8 cellular contexts compared by ENCODE assay signal in genomic region chr19:3366104-3366760, GRCh38. TPM values are rescaled to one million over a fixed set of nuclear protein-coding genes. Genes with fewer than 3 reads are reported as not detected.
DNase-seq lines count a peak whose midpoint lies in the region; ATAC-seq and TF ChIP-seq lines count a peak whose summit lies in the region.

Gene NFIC, plus strand, starts transcription at chr19:3366583. Its CDS starts 54 bp downstream, at chr19:3366637.

- H3K27ac Mint-ChIP-seq in CD8-positive, alpha-beta memory T cell: peak within 1 kb of the TSS in 3 of 8 donors; percentile 37 to 83 (median 52)
- H3K27ac Mint-ChIP-seq in T-cell (no peak within 1 kb of the TSS), MCF 10A (ENCODE audit: low read depth, unreplicated experiment) (no peak within 1 kb of the TSS)

- H3K36me3 Mint-ChIP-seq in CD8-positive, alpha-beta memory T cell: peaks cover 0 to 1% (median 0%) of the 10 kb centered on the region in 3 donors
- H3K36me3 Mint-ChIP-seq in T-cell (no peaks in the 10 kb centered on the region), MCF 10A (ENCODE audit: insufficient read depth, unreplicated experiment) (peaks cover 6% of the 10 kb centered on the region)

- no peaks in the 10 kb centered on the region for H3K27me3 ChIP-seq in CD8-positive, alpha-beta memory T cell (ENCODE audit: insufficient read depth, low read length, poor library complexity, severe bottlenecking)

- H3K9me3 Mint-ChIP-seq in CD8-positive, alpha-beta memory T cell: no peaks in the 10 kb centered on the region
- H3K9me3 Mint-ChIP-seq in T-cell: no peaks in the 10 kb centered on the region
- no peaks in the 10 kb centered on the region for H3K9me3 Mint-ChIP-seq in MCF 10A (ENCODE audit: unreplicated experiment)

- TF ChIP-seq CTCF in MCF 10A (IDR thresholded peaks at IDR 0.05; ENCODE audit: unreplicated experiment): no peak

- H3K9me3 ChIP-seq in CD8-positive, alpha-beta memory T cell (ENCODE audit: low read length): no peaks in the 10 kb centered on the region
- no peaks in the 10 kb centered on the region for H3K9me3 ChIP-seq in iPS-18c (ENCODE audit: control insufficient read depth, insufficient read depth, low read length)

- H3K4me3 ChIP-seq in CD8-positive, alpha-beta memory T cell (ENCODE audit: low read length): peak within 1 kb of the TSS; percentile 22
- H3K4me3 ChIP-seq in iPS-18c (ENCODE audit: insufficient read depth, low read depth, low read length) (peak within 1 kb of the TSS; percentile 40), skeletal muscle cell (ENCODE audit: low read depth, low read length) (peak within 1 kb of the TSS; percentile 89)

- CTCF ChIA-PET in CD8-positive, alpha-beta memory T cell (lab: Charles Lee): interaction anchor here (0.9 kb wide), 1 partner anchor 9 kb away, joined by 3 read pairs; no protein-coding TSS in a partner anchor
- CTCF ChIA-PET in T-cell (lab: Charles Lee) (no interaction called here), MCF 10A (lab: Yijun Ruan, JAX) (interaction anchor here (1.4 kb wide), 1 partner anchor 54 kb away, joined by 4 read pairs; no protein-coding TSS in a partner anchor)

- POLR2A ChIA-PET in CD8-positive, alpha-beta memory T cell (lab: Charles Lee): no interaction called here
- POLR2A ChIA-PET in T-cell (lab: Charles Lee): no interaction called here
- POLR2A ChIA-PET in MCF 10A (lab: Yijun Ruan, JAX): interaction anchor here (0.6 to 2.4 kb wide), 5 partner anchors 14 to 64 kb away, joined by 3 to 13 read pairs (median 8); no protein-coding TSS in a partner anchor

- peaks cover 37 to 65% (median 40%) of the 10 kb centered on the region in 3 donors for H3K4me1 Mint-ChIP-seq in CD8-positive, alpha-beta memory T cell
- peaks cover 53 to 63% (median 58%) of the 10 kb centered on the region in 3 donors for H3K4me1 Mint-ChIP-seq in T-cell
- H3K4me1 Mint-ChIP-seq in MCF 10A (ENCODE audit: insufficient read depth, unreplicated experiment): peaks cover 62% of the 10 kb centered on the region

- H3K27ac ChIP-seq in CD8-positive, alpha-beta memory T cell (ENCODE audit: low read depth, low read length): peak within 1 kb of the TSS; percentile 65

- intact Hi-C loops in MCF 10A (cut with micrococcal nuclease): no loop called here

- peaks cover 4% of the 10 kb centered on the region in 2 donors for H3K27me3 Mint-ChIP-seq in CD8-positive, alpha-beta memory T cell
- H3K27me3 Mint-ChIP-seq in T-cell (peaks cover 0 to 6% of the 10 kb centered on the region in 2 donors), MCF 10A (ENCODE audit: insufficient read depth, unreplicated experiment) (no peaks in the 10 kb centered on the region)

- H3K36me3 ChIP-seq in CD8-positive, alpha-beta memory T cell (ENCODE audit: insufficient read depth, low read length): no peaks in the 10 kb centered on the region

- BruUV-seq in MCF 10A (replicated peaks; lab: Mats Ljungman, UMichigan): no TSS peak

- peak in 3 of 5 donors; percentile 20 to 59 (median 21) for DNase-seq in CD8-positive, alpha-beta memory T cell
- peak; percentile 55 for DNase-seq in HT-29 (ENCODE audit: low spot score)
- peak in 9 of 34 experiments; percentile 7 to 33 (median 30) for DNase-seq in T-cell
- DNase-seq in MCF 10A (ENCODE audit: unreplicated experiment): peak; percentile 90
- peak; percentile 70 for DNase-seq in skeletal muscle cell (ENCODE audit: low read depth)

- peak within 1 kb of the TSS; percentile 64 to 88 (median 72) for H3K4me3 Mint-ChIP-seq in CD8-positive, alpha-beta memory T cell
- H3K4me3 Mint-ChIP-seq in T-cell (peak within 1 kb of the TSS; percentile 64 to 78 (median 70)), MCF 10A (ENCODE audit: unreplicated experiment) (peak within 1 kb of the TSS; percentile 81)

- peaks cover 22% of the 10 kb centered on the region for H3K4me1 ChIP-seq in CD8-positive, alpha-beta memory T cell (ENCODE audit: insufficient read depth, low read length)

- ATAC-seq in T-cell (replicated peaks in 1 of 4) (peak; percentile 31 to 53 (median 52)), HG02763 (IDR thresholded peaks at IDR 0.05; ENCODE audit: unreplicated experiment) (no peak), GM19455 (IDR thresholded peaks at IDR 0.05; ENCODE audit: unreplicated experiment) (no peak)

RNA-seq across cellular contexts. Expression of gene NFIC, which starts in this region (rescaled TPM):
- 10 to 100 TPM; 16.1 to 19.4 TPM for total RNA-seq in CD8-positive, alpha-beta memory T cell
- polyA plus RNA-seq in CD8-positive, alpha-beta memory T cell: 17.8 TPM
- 23.1 and 34.2 TPM in 2 replicates for total RNA-seq in HT-29 (2014; rRNA removed; shearing (Covaris generic))
- 10 to 100 TPM; 27.1 to 41.7 (median 37.2) TPM for total RNA-seq in T-cell
- total RNA-seq in MCF 10A (2022): 83.4 and 85.5 TPM in 2 replicates

Comparison
In these comparisons a context has a peak if more than half of its experiments do, and no peak if none do; other contexts are left out.
1. H3K4me3 ChIP-seq: peak in every context shown above with its lines; median percentile 89 in skeletal muscle cell; 40 in iPS-18c; 22 in CD8-positive, alpha-beta memory T cell.
2. ATAC-seq: peak in T-cell (4 of 4); none in HG02763 (single experiment) and GM19455 (single experiment).
3. CTCF ChIA-PET loops: an anchor here in CD8-positive, alpha-beta memory T cell (0.9 kb wide) and MCF 10A (1.4 kb wide); none called in T-cell.
4. Peak in every context shown above with its lines, with median percentiles within 50 percentile points of each other: H3K4me3 Mint-ChIP-seq.